ENCODE assay signal across 7 cellular contexts in genomic region chr14:49892301-49892635, GRCh38. TPM values are rescaled to one million over a fixed set of nuclear protein-coding genes. Genes with fewer than 3 reads are reported as not detected.
DNase-seq lines count a peak whose midpoint lies in the region; ATAC-seq and TF ChIP-seq lines count a peak whose summit lies in the region.

No MANE protein-coding gene starts in this region.

- H3K27ac ChIP-seq in GM23338 (ENCODE audit: low read depth) (peak overlapping the region; percentile 94), brain microvascular endothelial cell (peak overlapping the region; percentile 95), gastrocnemius medialis (peak overlapping the region; percentile 96 to 100 (median 98))

- H3K9me2 ChIP-seq in GM23338 (ENCODE audit: insufficient read depth), result no peaks in the 10 kb centered on the region

- H3K27me3 ChIP-seq in GM23338 (ENCODE audit: insufficient read depth) (no peaks in the 10 kb centered on the region), brain microvascular endothelial cell (replicated peaks) (no peaks in the 10 kb centered on the region), gastrocnemius medialis (no peaks in the 10 kb centered on the region)

- peak overlapping the region; percentile 100 for H3K27ac Mint-ChIP-seq in GM23338

- H2AFZ ChIP-seq in GM23338, result peak overlapping the region; percentile 75; the same call in 1 of the 2 replicates

- H3K4me1 ChIP-seq in GM23338 (ENCODE audit: insufficient read depth) (peaks cover 26% of the 10 kb centered on the region), gastrocnemius medialis (peaks cover 34 to 41% of the 10 kb centered on the region in 2 donors)

- no peaks in the 10 kb centered on the region for H3K9me3 ChIP-seq in gastrocnemius medialis

- no peaks in the 10 kb centered on the region for H3F3A ChIP-seq in GM23338 (replicated peaks; ENCODE audit: low read depth)

- no peaks in the 10 kb centered on the region; the same call in 1 of the 3 replicates for H3K9me3 Mint-ChIP-seq in GM23338

- in situ Hi-C loops in brain microvascular endothelial cell (cut with HindIII; ENCODE audit: low pct_ligation_motif_present, low sequenced_read_pairs), result no loop called here
- in situ Hi-C loops in gastrocnemius medialis (cut with MboI; ENCODE audit: low sequenced_read_pairs in 4 of 4), result loop anchor here in 1 of 4 donors (10.0 kb wide), 1 partner anchor 113 kb away; no protein-coding TSS in a partner anchor

- peaks cover 28% of the 10 kb centered on the region for H3K4me1 Mint-ChIP-seq in GM23338

- H3K4me3 ChIP-seq in GM23338 (peak overlapping the region; percentile 95), brain microvascular endothelial cell (ENCODE audit: low read depth, low read length) (peak overlapping the region; percentile 96), iPS-11a (ENCODE audit: low read depth, low read length) (peak overlapping the region; percentile 99), gastrocnemius medialis (peak overlapping the region; percentile 65 to 93 (median 77))

- TF ChIP-seq CTCF in GM23338 (conservative IDR thresholded peaks at IDR 0.05; ENCODE audit: low read depth in 2 of 2), result no peak
- no peak for TF ChIP-seq CTCF in brain microvascular endothelial cell (IDR thresholded peaks at IDR 0.05; ENCODE audit: low read depth, low read length, missing control alignments)
- no peak for TF ChIP-seq CTCF in gastrocnemius medialis (IDR thresholded peaks at IDR 0.05 in 4 of 5, conservative IDR thresholded peaks at IDR 0.05 in 1 of 5)

- ATAC-seq in GM23338, result peak; percentile 28
- peak; percentile 68 to 77 for ATAC-seq in gastrocnemius medialis

- H3K36me3 Mint-ChIP-seq in GM23338 (ENCODE audit: low read depth), result peaks cover 36% of the 10 kb centered on the region

- peak; percentile 79 for DNase-seq in GM03348 (ENCODE audit: low spot score)
- peak; percentile 60 for DNase-seq in GM23338 (ENCODE audit: low spot score)
- DNase-seq in M059J (ENCODE audit: low read depth), result peak; percentile 54
- DNase-seq in SK-N-DZ (ENCODE audit: low spot score), result peak; percentile 70
- DNase-seq in brain microvascular endothelial cell, result peak; percentile 76
- peak; percentile 43 to 73 for DNase-seq in gastrocnemius medialis

- TF ChIP-seq POLR2A in gastrocnemius medialis (IDR thresholded peaks at IDR 0.05), result no peak

- H3K79me2 ChIP-seq in GM23338 (replicated peaks; ENCODE audit: insufficient read depth), result peaks cover 42% of the 10 kb centered on the region

- H3K27me3 Mint-ChIP-seq in GM23338 (ENCODE audit: insufficient read depth, low read depth, poor library complexity), result peaks cover 9% of the 10 kb centered on the region

- intact Hi-C loops in gastrocnemius medialis (cut with DNase I; ENCODE audit: low total_unique reads), result loop anchor here (1.0 to 2.0 kb wide), 3 partner anchors 24 to 339 kb away; partner anchors contain the start of gene SOS2

- H3K36me3 ChIP-seq in GM23338 (ENCODE audit: insufficient read depth) (peaks cover 4% of the 10 kb centered on the region; the same call in 1 of the 2 replicates), brain microvascular endothelial cell (replicated peaks) (peaks cover 18% of the 10 kb centered on the region), gastrocnemius medialis (peaks cover 0 to 19% of the 10 kb centered on the region in 2 donors)

- peak overlapping the region; percentile 79 for H3K4me2 ChIP-seq in GM23338

- H3K4me3 Mint-ChIP-seq in GM23338, result peak overlapping the region; percentile 98

- peaks cover 22% of the 10 kb centered on the region for H4K20me1 ChIP-seq in GM23338 (replicated peaks; ENCODE audit: insufficient read depth)

TF ChIP-seq in GM23338, 12 proteins besides CTCF, POLR2A, EP300 and RAD21:
- TF ChIP-seq ZNF114 (CRISPR knock-in tag; IDR thresholded peaks at IDR 0.05) (no peak), STAT1 (IDR thresholded peaks at IDR 0.05; ENCODE audit: unreplicated experiment) (no peak), CREB1 (CRISPR knock-in tag; IDR thresholded peaks at IDR 0.05; ENCODE audit: low read depth) (no peak), ETS1 (IDR thresholded peaks at IDR 0.05) (no peak)
TF ChIP-seq in GM23338: peak in this region for 0.

RNA-seq across cellular contexts. Expression of gene ARF6, which starts 0.6 kb away (rescaled TPM):
- 60.1 and 73.1 TPM in 2 replicates for total RNA-seq in GM23338 (2014; rRNA removed; shearing (Covaris generic))
- polyA plus RNA-seq in GM23338 (2016; fragmentation: Nextera tagmentation; extraction: Ambion mirVana), result 42.5 and 47.8 TPM in 2 replicates
- total RNA-seq in M059J (2014; rRNA removed; shearing (Covaris generic)), result 58.1 and 66.9 TPM in 2 replicates
- polyA plus RNA-seq in SK-N-DZ (2014; cell fraction: cytosol; rRNA removed), result 14.9 and 15.8 TPM in 2 replicates
- 8.2 and 10.6 TPM in 2 replicates for polyA plus RNA-seq in SK-N-DZ (2014; cell fraction: nucleus; rRNA removed)
- 10 to 100 TPM; 20.7 to 40.0 (median 30.8) TPM for total RNA-seq in gastrocnemius medialis

RNA-seq across cellular contexts. Expression of gene NEMF, which starts 39.7 kb away (rescaled TPM):
- total RNA-seq in GM23338 (2014; rRNA removed; shearing (Covaris generic)), result 54.7 and 58.4 TPM in 2 replicates
- polyA plus RNA-seq in GM23338 (2016; fragmentation: Nextera tagmentation; extraction: Ambion mirVana), result 73.8 and 88.1 TPM in 2 replicates
- 27.3 and 30.6 TPM in 2 replicates for total RNA-seq in M059J (2014; rRNA removed; shearing (Covaris generic))
- 26.3 and 26.5 TPM in 2 replicates for polyA plus RNA-seq in SK-N-DZ (2014; cell fraction: cytosol; rRNA removed)
- 90.0 and 115 TPM in 2 replicates for polyA plus RNA-seq in SK-N-DZ (2014; cell fraction: nucleus; rRNA removed)
- total RNA-seq in gastrocnemius medialis, result 10 to 100 TPM; 56.5 to 71.1 (median 65.2) TPM

Comparison
In these comparisons a context has a peak if more than half of its experiments do, and no peak if none do; other contexts are left out.
1. Peak in every context shown above with its lines: DNase-seq, ATAC-seq, H3K4me3 ChIP-seq and H3K27ac ChIP-seq.